8 cellular contexts compared by ENCODE assay signal in genomic region chrX:19990225-19990518, GRCh38. TPM values are rescaled to one million over a fixed set of nuclear protein-coding genes. Genes with fewer than 3 reads are reported as not detected.
DNase-seq lines count a peak whose midpoint lies in the region; ATAC-seq, FAIRE-seq and TF ChIP-seq lines count a peak whose summit lies in the region.

No MANE protein-coding gene starts in this region.

- 0 out of 2 replicates have a peak, but pooled peaks have one; percentile 3 for TF ChIP-seq RAD21 in GM12878 (IDR thresholded peaks at IDR 0.05; ENCODE audit: insufficient read depth, low read depth, low read length)

- H3K79me2 ChIP-seq in DOHH2 (ENCODE audit: control insufficient read depth, low read length) (peaks cover 7% of the 10 kb centered on the region; the same call in 1 of the 2 replicates), GM12878 (ENCODE audit: control insufficient read depth, insufficient read depth, low read length) (peaks cover 3% of the 10 kb centered on the region; the same call in 1 of the 2 replicates)

- 31% methylated on average over 19 of the region's 19 CpGs for WGBS in GM12878 (ENCODE audit: insufficient coverage, insufficient replicate concordance, low lambda C conversion rate, missing lambda C conversion rate)
- 21% methylated on average over 18 of the region's 19 CpGs for WGBS in suprapubic skin

- in situ Hi-C loops in GM12878 (cut with MboI) = loop anchor here (5.0 kb wide), 1 partner anchor 78 kb away; no protein-coding TSS in a partner anchor

- H3K36me3 ChIP-seq in DOHH2 (ENCODE audit: control insufficient read depth, low read length) = no peaks in the 10 kb centered on the region
- H3K36me3 ChIP-seq in GM12878 (ENCODE audit: control insufficient read depth in 2 of 2, insufficient read depth in 2 of 2, low read length in 1 of 2) = no peaks in the 10 kb centered on the region
- no peaks in the 10 kb centered on the region for H3K36me3 ChIP-seq in kidney epithelial cell (ENCODE audit: control insufficient read depth, insufficient read depth, low read length)
- no peaks in the 10 kb centered on the region for H3K36me3 ChIP-seq in suprapubic skin

- H3K4me1 ChIP-seq in DOHH2 (ENCODE audit: control insufficient read depth, low read length) = peaks cover 13% of the 10 kb centered on the region
- H3K4me1 ChIP-seq in GM12878 (ENCODE audit: control insufficient read depth, insufficient read depth, low read length) = no peaks in the 10 kb centered on the region
- no peaks in the 10 kb centered on the region for H3K4me1 ChIP-seq in suprapubic skin

- ATAC-seq in GM19467 (IDR thresholded peaks at IDR 0.05; ENCODE audit: unreplicated experiment) = peak; percentile 12
- ATAC-seq in HG03571 (IDR thresholded peaks at IDR 0.05; ENCODE audit: unreplicated experiment) = peak; percentile 24
- ATAC-seq in GM12878 = peak; percentile 54

- DNase-seq in GM12878 (ENCODE audit: low read depth, low spot score) (no peak), kidney epithelial cell (ENCODE audit: low read depth) (no peak), suprapubic skin (ENCODE audit: low spot score in 2 of 2) (no peak), NCI-H2196 treated with DMSO at 0.1 percent for 48 hours (lab: John Stamatoyannopoulos, UW; ENCODE audit: unreplicated experiment) (no peak), SIG-M5 (lab: John Stamatoyannopoulos, UW) (no peak)

- TF ChIP-seq POLR2A in GM12878 (IDR thresholded peaks at IDR 0.05; ENCODE audit: low read depth, low read length) (no peak), suprapubic skin (IDR thresholded peaks at IDR 0.05) (no peak)

- CTCF ChIA-PET in GM12878 (lab: Yijun Ruan, JAX) = interaction anchor here (3.4 kb wide), 1 partner anchor 77 kb away, joined by 19 read pairs; no protein-coding TSS in a partner anchor

- H3K9me3 ChIP-seq in DOHH2 (ENCODE audit: control insufficient read depth, insufficient read depth, low read length) (no peaks in the 10 kb centered on the region), GM12878 (replicated peaks; ENCODE audit: control insufficient read depth, insufficient read depth, low read length) (no peaks in the 10 kb centered on the region), suprapubic skin (no peaks in the 10 kb centered on the region)

- H3F3A ChIP-seq in DOHH2 (ENCODE audit: control insufficient read depth, insufficient read depth) = no peaks in the 10 kb centered on the region

- H3K4me3 ChIP-seq in DOHH2 (ENCODE audit: low read length) (peak overlapping the region; percentile 81), GM12878 (peak overlapping the region; percentile 67), kidney epithelial cell (ENCODE audit: low read depth, low read length) (peak overlapping the region; percentile 78), suprapubic skin (peak overlapping the region; percentile 74)

- H3K27ac ChIP-seq in DOHH2 (ENCODE audit: low read depth, low read length) (no peak overlapping the region), GM12878 (ENCODE audit: control insufficient read depth, insufficient read depth) (no peak overlapping the region), suprapubic skin (peak overlapping the region; percentile 69)

- intact Hi-C loops in GM12878 (cut with micrococcal nuclease; ENCODE audit: unreplicated experiment) = loop anchor here (5.0 kb wide), 2 partner anchors 77 to 618 kb away; no protein-coding TSS in a partner anchor

- RAD21 ChIA-PET in GM12878 (lab: Charles Lee; ENCODE audit: unreplicated experiment) = interaction anchor here (1.7 kb wide), 1 partner anchor 85 kb away, joined by 5 read pairs; no protein-coding TSS in a partner anchor

- H3K9ac ChIP-seq in GM12878 (ENCODE audit: control insufficient read depth, insufficient read depth, low read length) = peak overlapping the region; percentile 32

- no TSS peak for BruUV-seq in GM12878 (replicated peaks; lab: Mats Ljungman, UMichigan)

- no peaks in the 10 kb centered on the region for H3K27me3 ChIP-seq in DOHH2 (ENCODE audit: control insufficient read depth, low read length)
- H3K27me3 ChIP-seq in GM12878 (replicated peaks in 1 of 2; ENCODE audit: control insufficient read depth in 2 of 2, insufficient read depth in 2 of 2, low read length in 1 of 2) = no peaks in the 10 kb centered on the region
- no peaks in the 10 kb centered on the region for H3K27me3 ChIP-seq in kidney epithelial cell (ENCODE audit: control insufficient read depth, insufficient read depth, low read length)
- no peaks in the 10 kb centered on the region for H3K27me3 ChIP-seq in suprapubic skin

- H2AFZ ChIP-seq in GM12878 (ENCODE audit: control insufficient read depth, low read depth, low read length) = no peak overlapping the region

- TF ChIP-seq EP300 in GM12878 (IDR thresholded peaks at IDR 0.05; ENCODE audit: borderline replicate concordance in 1 of 2, control insufficient read depth in 1 of 2, low read depth in 2 of 2, low read length in 2 of 2) (no peak), suprapubic skin (IDR thresholded peaks at IDR 0.05) (no peak)

- H4K20me1 ChIP-seq in DOHH2 (ENCODE audit: control insufficient read depth, insufficient read depth, low read depth, low read length) = no peaks in the 10 kb centered on the region
- no peaks in the 10 kb centered on the region for H4K20me1 ChIP-seq in GM12878 (ENCODE audit: control insufficient read depth, insufficient read depth)

- no peak for FAIRE-seq in GM12878 (lab: Jason Lieb, UNC)

- SMC1A ChIA-PET in GM12878 (lab: Charles Lee; ENCODE audit: uncharacterized antibody, unreplicated experiment) = no interaction called here

- H3K9me2 ChIP-seq in DOHH2 (replicated peaks; ENCODE audit: control insufficient read depth, low read length) = no peaks in the 10 kb centered on the region

- H3K4me2 ChIP-seq in DOHH2 (ENCODE audit: low read length) (peak overlapping the region; percentile 78), GM12878 (ENCODE audit: control insufficient read depth, insufficient read depth) (peak overlapping the region; percentile 54; the same call in 1 of the 2 replicates)

- POLR2A ChIA-PET in GM12878 (lab: Charles Lee) = no interaction called here

- TF ChIP-seq CTCF in DOHH2 (IDR thresholded peaks at IDR 0.05; ENCODE audit: low read depth, low read length, poor library complexity, severe bottlenecking) (no peak), GM12878 (IDR thresholded peaks at IDR 0.05 in 2 of 3, conservative IDR thresholded peaks at IDR 0.05 in 1 of 3; ENCODE audit: control insufficient read depth in 2 of 3, extremely low read depth in 1 of 3, insufficient read depth in 1 of 3, low read depth in 3 of 3, low read length in 3 of 3) (peak in 1 of 3 experiments; percentile 5; a peak in 1 of 6 replicates), kidney epithelial cell (IDR thresholded peaks at IDR 0.05; ENCODE audit: insufficient read depth, low read length, poor library complexity, severe bottlenecking) (no peak), suprapubic skin (IDR thresholded peaks at IDR 0.05) (no peak)

TF ChIP-seq in GM12878, 131 proteins besides CTCF, POLR2A, EP300 and RAD21 (continues in another document):
- TF ChIP-seq JUNB (IDR thresholded peaks at IDR 0.05) (no peak), NR2F1 (conservative IDR thresholded peaks at IDR 0.05) (no peak), NBN (IDR thresholded peaks at IDR 0.05) (no peak), MTA3 (IDR thresholded peaks at IDR 0.05; ENCODE audit: borderline replicate concordance, low read length) (no peak), STAT1 (conservative IDR thresholded peaks at IDR 0.05) (no peak), PKNOX1 (IDR thresholded peaks at IDR 0.05) (no peak), TCF7 (IDR thresholded peaks at IDR 0.05; ENCODE audit: borderline replicate concordance) (no peak), HDGF (IDR thresholded peaks at IDR 0.05) (no peak), CHD2 (IDR thresholded peaks at IDR 0.05; ENCODE audit: borderline replicate concordance, low read depth, low read length) (no peak), YY1 (IDR thresholded peaks at IDR 0.05; ENCODE audit: low read depth, low read length) (no peak), MEF2B (IDR thresholded peaks at IDR 0.05; ENCODE audit: partially characterized antibody, poor library complexity, severe bottlenecking) (no peak), GABPA (IDR thresholded peaks at IDR 0.05; ENCODE audit: low read depth) (no peak)

RNA-seq across cellular contexts. Expression of gene BCLAF3, which starts 0.7 kb away (rescaled TPM):
- 23.9 and 26.2 TPM in 2 replicates for total RNA-seq in GM12878 (2013; cell fraction: nucleolus; rRNA removed)
- total RNA-seq in GM12878 (2014; rRNA removed) = 2.2 and 2.9 TPM in 2 replicates
- 3.8 and 4.4 TPM in 2 replicates for total RNA-seq in GM12878 (2014; rRNA removed; fragmentation: Illumina TruSeq; extraction: Trizol)
- 3.6 and 3.9 TPM in 2 replicates for total RNA-seq in GM12878 (2021)
- polyA plus RNA-seq in GM12878 (2011; ENCODE audit: low read depth) = 0.96 TPM
- polyA plus RNA-seq in GM12878 (2011; rRNA removed) = 3.2 and 5.1 TPM in 2 replicates
- polyA plus RNA-seq in GM12878 (2011; cell fraction: cytosol; rRNA removed) = 0.77 and 0.99 TPM in 2 replicates
- polyA plus RNA-seq in GM12878 (2011; cell fraction: nucleus; rRNA removed) = 3.4 and 3.9 TPM in 2 replicates
- polyA plus RNA-seq in GM12878 (2012) = 1.9 TPM in 2 replicates
- polyA plus RNA-seq in GM12878 (2014; fragmentation: Illumina TruSeq; extraction: Trizol) = 3.6 and 5.1 TPM in 2 replicates
- 1 to 10 TPM; 1.1 to 1.5 TPM for polyA plus RNA-seq in GM12878 (2014; fragmentation: Nextera tagmentation; extraction: Ambion mirVana)
- polyA plus RNA-seq in GM12878 (2014; rRNA removed) = 2.9 TPM in 2 replicates
- polyA plus RNA-seq in GM12878 (2016; fragmentation: Nextera tagmentation; extraction: Ambion mirVana) = 1 to 10 TPM in 1 of 2 experiments, under 1 TPM in 1; 0.74 to 1.4 TPM
- 1.8 TPM in 2 replicates for polyA minus RNA-seq in GM12878 (2011; rRNA and poly(A)+ RNA removed)
- polyA minus RNA-seq in GM12878 (2011; cell fraction: cytosol; rRNA and poly(A)+ RNA removed) = 1.9 and 2.3 TPM in 2 replicates
- polyA minus RNA-seq in GM12878 (2011; cell fraction: nucleus; rRNA and poly(A)+ RNA removed) = 3.3 and 5.3 TPM in 2 replicates
- 4.5 and 6.0 TPM in 2 replicates for total RNA-seq in kidney epithelial cell
- total RNA-seq in suprapubic skin = 10 to 100 TPM in 1 of 4 donors, 1 to 10 TPM in 3; 6.0 to 16.3 (median 7.4) TPM
